ENCODE assay signal across 2 cellular contexts in genomic region chr1:43284065-43284464, GRCh38.
TF ChIP-seq lines count a peak whose summit lies in the region.

No MANE protein-coding gene starts in this region.

TF ChIP-seq in GM23338, 12 proteins besides CTCF, POLR2A, EP300 and RAD21:
- TF ChIP-seq EZH2phosphoT487 (IDR thresholded peaks at IDR 0.05; ENCODE audit: unreplicated experiment), result no peak
- no peak for TF ChIP-seq CREB1 (CRISPR knock-in tag; IDR thresholded peaks at IDR 0.05; ENCODE audit: low read depth)
- TF ChIP-seq ZNF462 (CRISPR knock-in tag; IDR thresholded peaks at IDR 0.05), result no peak
- no peak for TF ChIP-seq ZNF331 (CRISPR knock-in tag; IDR thresholded peaks at IDR 0.05; ENCODE audit: low read depth)
- TF ChIP-seq POLR2AphosphoS5 (IDR thresholded peaks at IDR 0.05; ENCODE audit: low read depth), result no peak
- no peak for TF ChIP-seq REST (IDR thresholded peaks at IDR 0.05; ENCODE audit: unreplicated experiment)
- no peak for TF ChIP-seq STAT1 (IDR thresholded peaks at IDR 0.05; ENCODE audit: unreplicated experiment)
- no peak for TF ChIP-seq ZNF114 (CRISPR knock-in tag; IDR thresholded peaks at IDR 0.05)
- no peak for TF ChIP-seq EZH2 (IDR thresholded peaks at IDR 0.05; ENCODE audit: low read depth, unreplicated experiment)
- TF ChIP-seq ETS1 (IDR thresholded peaks at IDR 0.05), result no peak
- TF ChIP-seq NANOG (IDR thresholded peaks at IDR 0.05; ENCODE audit: borderline replicate concordance), result no peak
- TF ChIP-seq JUNB (IDR thresholded peaks at IDR 0.05; ENCODE audit: unreplicated experiment), result no peak
TF ChIP-seq in GM23338: peak in this region for 0.

TF ChIP-seq in HepG2, 621 proteins besides CTCF, POLR2A, EP300 and RAD21:
- no peak for TF ChIP-seq NFAT5 (CRISPR knock-in tag; IDR thresholded peaks at IDR 0.05)
- TF ChIP-seq PRDM15 (CRISPR knock-in tag; IDR thresholded peaks at IDR 0.05), result no peak
- no peak for TF ChIP-seq ZNF800 (CRISPR knock-in tag; IDR thresholded peaks at IDR 0.05)
- no peak for TF ChIP-seq SRF (IDR thresholded peaks at IDR 0.05; ENCODE audit: low read depth, low read length)
- TF ChIP-seq PBX3 (CRISPR knock-in tag; IDR thresholded peaks at IDR 0.05; ENCODE audit: borderline replicate concordance), result no peak
- no peak for TF ChIP-seq ATF7 (IDR thresholded peaks at IDR 0.05)
- TF ChIP-seq ATF7 (CRISPR knock-in tag; IDR thresholded peaks at IDR 0.05), result no peak
- no peak for TF ChIP-seq GZF1 (CRISPR knock-in tag; IDR thresholded peaks at IDR 0.05)
- TF ChIP-seq, protein P1, sequence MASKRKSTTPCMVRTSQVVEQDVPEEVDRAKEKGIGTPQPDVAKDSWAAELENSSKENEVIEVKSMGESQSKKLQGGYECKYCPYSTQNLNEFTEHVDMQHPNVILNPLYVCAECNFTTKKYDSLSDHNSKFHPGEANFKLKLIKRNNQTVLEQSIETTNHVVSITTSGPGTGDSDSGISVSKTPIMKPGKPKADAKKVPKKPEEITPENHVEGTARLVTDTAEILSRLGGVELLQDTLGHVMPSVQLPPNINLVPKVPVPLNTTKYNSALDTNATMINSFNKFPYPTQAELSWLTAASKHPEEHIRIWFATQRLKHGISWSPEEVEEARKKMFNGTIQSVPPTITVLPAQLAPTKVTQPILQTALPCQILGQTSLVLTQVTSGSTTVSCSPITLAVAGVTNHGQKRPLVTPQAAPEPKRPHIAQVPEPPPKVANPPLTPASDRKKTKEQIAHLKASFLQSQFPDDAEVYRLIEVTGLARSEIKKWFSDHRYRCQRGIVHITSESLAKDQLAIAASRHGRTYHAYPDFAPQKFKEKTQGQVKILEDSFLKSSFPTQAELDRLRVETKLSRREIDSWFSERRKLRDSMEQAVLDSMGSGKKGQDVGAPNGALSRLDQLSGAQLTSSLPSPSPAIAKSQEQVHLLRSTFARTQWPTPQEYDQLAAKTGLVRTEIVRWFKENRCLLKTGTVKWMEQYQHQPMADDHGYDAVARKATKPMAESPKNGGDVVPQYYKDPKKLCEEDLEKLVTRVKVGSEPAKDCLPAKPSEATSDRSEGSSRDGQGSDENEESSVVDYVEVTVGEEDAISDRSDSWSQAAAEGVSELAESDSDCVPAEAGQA (IDR thresholded peaks at IDR 0.05; ENCODE audit: low read depth), result no peak
- TF ChIP-seq, protein P1 (CRISPR knock-in tag; IDR thresholded peaks at IDR 0.05; ENCODE audit: borderline replicate concordance), result no peak
- TF ChIP-seq ZFP36L1 (CRISPR knock-in tag; IDR thresholded peaks at IDR 0.05), result no peak
- TF ChIP-seq, protein P2, sequence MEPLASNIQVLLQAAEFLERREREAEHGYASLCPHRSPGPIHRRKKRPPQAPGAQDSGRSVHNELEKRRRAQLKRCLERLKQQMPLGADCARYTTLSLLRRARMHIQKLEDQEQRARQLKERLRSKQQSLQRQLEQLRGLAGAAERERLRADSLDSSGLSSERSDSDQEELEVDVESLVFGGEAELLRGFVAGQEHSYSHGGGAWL (CRISPR knock-in tag; IDR thresholded peaks at IDR 0.05), result no peak
- TF ChIP-seq SPEN (CRISPR knock-in tag; IDR thresholded peaks at IDR 0.05; ENCODE audit: low read depth), result no peak
- no peak for TF ChIP-seq THAP8 (CRISPR knock-in tag; IDR thresholded peaks at IDR 0.05; ENCODE audit: borderline replicate concordance)
- TF ChIP-seq ZNF7 (CRISPR knock-in tag; IDR thresholded peaks at IDR 0.05), result no peak
- TF ChIP-seq, protein P3, sequence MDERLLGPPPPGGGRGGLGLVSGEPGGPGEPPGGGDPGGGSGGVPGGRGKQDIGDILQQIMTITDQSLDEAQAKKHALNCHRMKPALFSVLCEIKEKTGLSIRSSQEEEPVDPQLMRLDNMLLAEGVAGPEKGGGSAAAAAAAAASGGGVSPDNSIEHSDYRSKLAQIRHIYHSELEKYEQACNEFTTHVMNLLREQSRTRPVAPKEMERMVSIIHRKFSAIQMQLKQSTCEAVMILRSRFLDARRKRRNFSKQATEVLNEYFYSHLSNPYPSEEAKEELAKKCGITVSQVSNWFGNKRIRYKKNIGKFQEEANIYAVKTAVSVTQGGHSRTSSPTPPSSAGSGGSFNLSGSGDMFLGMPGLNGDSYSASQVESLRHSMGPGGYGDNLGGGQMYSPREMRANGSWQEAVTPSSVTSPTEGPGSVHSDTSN (CRISPR knock-in tag; IDR thresholded peaks at IDR 0.05), result no peak
- TF ChIP-seq ZNF232 (CRISPR knock-in tag; IDR thresholded peaks at IDR 0.05; ENCODE audit: borderline replicate concordance), result no peak
- TF ChIP-seq TFDP2 (CRISPR knock-in tag; IDR thresholded peaks at IDR 0.05), result no peak
- TF ChIP-seq ZNF382 (CRISPR knock-in tag; IDR thresholded peaks at IDR 0.05; ENCODE audit: borderline replicate concordance), result no peak
- TF ChIP-seq ZNF44 (CRISPR knock-in tag; IDR thresholded peaks at IDR 0.05), result no peak
